11 cellular contexts compared by ENCODE assay signal in the genomic region with DNA sequence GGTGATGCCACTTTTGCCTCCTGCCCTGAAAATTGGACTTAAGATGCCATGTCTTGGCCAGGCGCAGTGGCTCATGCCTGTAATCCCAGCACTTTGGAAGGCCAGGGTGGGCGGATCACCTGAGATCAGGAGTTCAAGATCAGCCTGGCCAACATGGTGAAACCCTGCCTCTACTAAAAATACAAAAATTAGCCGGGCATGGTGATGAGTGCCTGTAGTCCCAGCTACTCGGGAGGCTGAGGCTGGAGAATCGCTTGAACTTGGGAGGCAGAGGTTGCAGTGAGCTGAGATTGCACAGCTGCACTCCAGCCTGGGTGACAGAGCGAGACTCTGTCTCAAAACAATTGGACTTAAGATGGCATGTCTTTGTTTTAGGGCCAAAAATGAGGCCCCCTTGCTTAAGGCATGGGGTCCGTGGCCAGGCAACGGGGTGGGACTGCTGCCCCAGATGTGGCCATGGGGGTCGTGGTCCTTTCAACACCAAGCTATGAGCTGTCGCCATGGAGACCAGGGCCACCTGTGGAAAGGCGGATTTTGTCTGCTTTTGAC. TPM values are rescaled to one million over a fixed set of nuclear protein-coding genes. Genes with fewer than 3 reads are reported as not detected.
DNase-seq lines count a peak whose midpoint lies in the region; ATAC-seq, FAIRE-seq and TF ChIP-seq lines count a peak whose summit lies in the region.
"Not testable (repeated sequence)": the region's sequence is repeated elsewhere in the genome, so short reads cannot be mapped to it uniquely, and the experiment has no call there.
"Had no signal": no experiment of that assay in that cellular context is flagged by ENCODE, and none has a peak within 500 bp of the region (broad histone marks: within the 10 kb centered on the region; RNA-seq: fewer than 3 reads in every experiment).

No MANE protein-coding gene starts in this region.

- H3K27ac ChIP-seq in RWPE1 (peak overlapping the region; percentile 93), K562 (ENCODE audit: extremely low read depth, low read depth, low read length) (peak overlapping the region; percentile 99), epithelial cell of prostate (peak overlapping the region; percentile 93), iPS-18a (ENCODE audit: low read length) (peak overlapping the region; percentile 72), muscle layer of colon (ENCODE audit: low read depth, low read length) (peak overlapping the region; percentile 6), upper lobe of left lung (peak overlapping the region; percentile 81 to 86 (median 84))

- not testable (repeated sequence) for DNase-seq in Caco-2; RWPE1 (ENCODE audit: low spot score); K562 (ENCODE audit: extremely low read depth in 1 of 4, low spot score in 3 of 4); epithelial cell of prostate (ENCODE audit: low read depth, low spot score); sciatic nerve (ENCODE audit: low spot score); upper lobe of left lung

- not testable (repeated sequence) for H3K27me3 ChIP-seq in Caco-2 (replicated peaks; ENCODE audit: control insufficient read depth, insufficient read depth, low read length); K562 (ENCODE audit: control insufficient read depth in 2 of 2, insufficient read depth in 2 of 2, low read length in 2 of 2); iPS-18a (ENCODE audit: control insufficient read depth, insufficient read depth, low read length); muscle layer of colon (ENCODE audit: control insufficient read depth in 1 of 2, insufficient read depth in 2 of 2, low read length in 2 of 2); upper lobe of left lung

- POLR2A ChIA-PET in Caco-2 (lab: Charles Lee) = not testable (repeated sequence)
- POLR2A ChIA-PET in RWPE1 (lab: Yijun Ruan, JAX; ENCODE audit: low non-redundant PET) (interaction anchor here (0.6 to 1.1 kb wide), 3 partner anchors 21 to 173 kb away, joined by 3 to 9 read pairs (median 3); partner anchors contain the start of genes GDF15 and JUND), K562 (lab: Yijun Ruan, JAX) (interaction anchor here (0.7 to 13.9 kb wide), 7 partner anchors 8 to 145 kb away, joined by 3 to 207 read pairs (median 4); partner anchors contain the start of gene GDF15)

- H3K4me1 ChIP-seq in Caco-2 (peaks cover 20% of the 10 kb centered on the region), K562 (replicated peaks in 1 of 2; ENCODE audit: control insufficient read depth in 2 of 2, insufficient read depth in 2 of 2, low read length in 2 of 2) (peaks cover 45 to 53% of the 10 kb centered on the region in 2 experiments), iPS-18a (ENCODE audit: control insufficient read depth, low read depth, low read length) (peaks cover 13% of the 10 kb centered on the region), muscle layer of colon (ENCODE audit: insufficient read depth, low read length) (peaks cover 14% of the 10 kb centered on the region), upper lobe of left lung (peaks cover 20 to 34% (median 25%) of the 10 kb centered on the region in 4 donors)

- ATAC-seq in K562; upper lobe of left lung (ENCODE audit: low FRiP score in 2 of 2): not testable (repeated sequence)
- ATAC-seq in sciatic nerve = peak; percentile 18

- H3K4me2 ChIP-seq in K562 (ENCODE audit: insufficient read depth, low read length) = peak overlapping the region; percentile 63

- FAIRE-seq in K562 (lab: Jason Lieb, UNC) = not testable (repeated sequence)

- BruUV-seq in Caco-2 (replicated peaks; lab: Mats Ljungman, UMichigan) = TSS peak; percentile 64
- BruUV-seq in K562 (replicated peaks; lab: Mats Ljungman, UMichigan) = TSS peak; percentile 99

- H3K27ac Mint-ChIP-seq in Caco-2 (ENCODE audit: unreplicated experiment) = peak overlapping the region; percentile 83

- not testable (repeated sequence) for TF ChIP-seq RAD21 in K562 (CRISPR knock-in tag; conservative IDR thresholded peaks at IDR 0.05 in 1 of 2, IDR thresholded peaks at IDR 0.05 in 1 of 2)

- CTCF ChIA-PET in Caco-2 (lab: Charles Lee) = interaction anchor here (0.5 to 0.9 kb wide), 2 partner anchors 19 to 21 kb away, joined by 3 read pairs; partner anchors contain the start of gene GDF15
- CTCF ChIA-PET in RWPE1 (lab: Yijun Ruan, JAX) = interaction anchor here (0.6 to 1.0 kb wide), 5 partner anchors 11 to 225 kb away, joined by 3 to 5 read pairs (median 3); partner anchors contain the start of gene GDF15
- CTCF ChIA-PET in K562 (lab: Yijun Ruan, JAX; ENCODE audit: low intra/inter-chr PET ratio) = not testable (repeated sequence)

- peaks cover 10% of the 10 kb centered on the region; the same call in 2 of the 3 replicates for H3K79me2 ChIP-seq in K562 (ENCODE audit: control insufficient read depth, insufficient read depth, low read length)

- not testable (repeated sequence) for H3K27me3 Mint-ChIP-seq in Caco-2 (ENCODE audit: insufficient read depth, unreplicated experiment)

- not testable (repeated sequence) for TF ChIP-seq EP300 in K562 (IDR thresholded peaks at IDR 0.05; ENCODE audit: low read length); upper lobe of left lung (IDR thresholded peaks at IDR 0.05)

- H3K36me3 ChIP-seq in Caco-2 (ENCODE audit: control insufficient read depth, insufficient read depth, low read length); iPS-18a (ENCODE audit: control insufficient read depth, low read depth, low read length); muscle layer of colon (ENCODE audit: insufficient read depth, low read length): not testable (repeated sequence)
- H3K36me3 ChIP-seq in K562 (ENCODE audit: control insufficient read depth, insufficient read depth, low read length) = peaks cover 71% of the 10 kb centered on the region; the same call in 2 of the 3 replicates
- H3K36me3 ChIP-seq in upper lobe of left lung = peaks cover 0 to 26% (median 2%) of the 10 kb centered on the region in 4 donors

- not testable (repeated sequence) for H3K4me3 ChIP-seq in Caco-2 (ENCODE audit: low read depth, low read length); K562; iPS-18a (ENCODE audit: low read length)
- H3K4me3 ChIP-seq in muscle layer of colon (ENCODE audit: low read depth in 1 of 2, low read length in 2 of 2) (peak overlapping the region in 1 of 2 donors; percentile 14), upper lobe of left lung (peak overlapping the region in 2 of 4 donors; percentile 17 to 26)

- H4K20me1 ChIP-seq in K562 (replicated peaks; ENCODE audit: control insufficient read depth, insufficient read depth, low read length) = not testable (repeated sequence)

- not testable (repeated sequence) for H2AFZ ChIP-seq in K562 (ENCODE audit: low read depth, low read length)

- peaks cover 23% of the 10 kb centered on the region for H3K36me3 Mint-ChIP-seq in Caco-2 (ENCODE audit: insufficient read depth, unreplicated experiment)

- intact Hi-C loops in Caco-2 (cut with micrococcal nuclease; ENCODE audit: unreplicated experiment); sciatic nerve (cut with DNase I): not testable (repeated sequence)
- intact Hi-C loops in K562 (cut with micrococcal nuclease) = loop anchor here (2.0 kb wide), 1 partner anchor 22 kb away; the partner anchor contains the start of gene GDF15

- in situ Hi-C loops in K562 (cut with MboI) = not testable (repeated sequence)

- 37% methylated on average over 9 of the region's 11 CpGs for WGBS in K562 (ENCODE audit: insufficient coverage, low coverage, missing lambda C conversion rate)
- 37 to 39% methylated on average over 8 to 10 of the region's 11 CpGs for WGBS in upper lobe of left lung, 2 donors

- H3K9ac ChIP-seq in K562 (ENCODE audit: insufficient read depth in 1 of 2, low read depth in 2 of 2, low read length in 2 of 2) = peak overlapping the region; percentile 86 to 92
- H3K9ac ChIP-seq in iPS-18a (ENCODE audit: low read length) = peak overlapping the region; percentile 56
- not testable (repeated sequence) for H3K9ac ChIP-seq in muscle layer of colon (ENCODE audit: low read length)

- TF ChIP-seq CTCF in Caco-2 (IDR thresholded peaks at IDR 0.05; ENCODE audit: insufficient read depth in 1 of 2, low read depth in 1 of 2, low read length in 1 of 2, severe bottlenecking in 1 of 2, unreplicated experiment in 1 of 2); RWPE1 (conservative IDR thresholded peaks at IDR 0.05; ENCODE audit: low read depth); K562 (IDR thresholded peaks at IDR 0.05 in 2 of 3, conservative IDR thresholded peaks at IDR 0.05 in 1 of 3; ENCODE audit: insufficient read depth in 2 of 3, low read depth in 1 of 3, low read length in 3 of 3); upper lobe of left lung (IDR thresholded peaks at IDR 0.05): not testable (repeated sequence)

- not testable (repeated sequence) for TF ChIP-seq POLR2A in K562 (conservative IDR thresholded peaks at IDR 0.05); upper lobe of left lung (IDR thresholded peaks at IDR 0.05)

- not testable (repeated sequence) for H3K9me3 Mint-ChIP-seq in Caco-2 (ENCODE audit: unreplicated experiment)

- H3K4me1 Mint-ChIP-seq in Caco-2 (ENCODE audit: low read depth, unreplicated experiment) = not testable (repeated sequence)

- H3K4me3 Mint-ChIP-seq in Caco-2 (ENCODE audit: unreplicated experiment) = not testable (repeated sequence)

- not testable (repeated sequence) for H3K9me1 ChIP-seq in K562 (ENCODE audit: control insufficient read depth, insufficient read depth, low read length)

- not testable (repeated sequence) for H3K9me3 ChIP-seq in Caco-2; K562 (replicated peaks; ENCODE audit: control insufficient read depth, insufficient read depth, low read depth, low read length); iPS-18a (ENCODE audit: control insufficient read depth, low read depth, low read length); muscle layer of colon (ENCODE audit: low read length); upper lobe of left lung

RNA-seq across cellular contexts. Expression of gene GDF15, which starts 21.6 kb away (rescaled TPM):
- total RNA-seq in Caco-2 (2022) = 55.3 and 56.1 TPM in 2 replicates
- total RNA-seq in K562 (2011; cell fraction: chromatin; rRNA removed; ENCODE audit: low replicate concordance) = 25.1 and 116 TPM in 2 replicates
- 214 and 262 TPM in 2 replicates for total RNA-seq in K562 (2011; cell fraction: nucleolus; rRNA removed)
- 94.6 and 109 TPM in 2 replicates for total RNA-seq in K562 (2011; cell fraction: nucleoplasm; rRNA removed)
- total RNA-seq in K562 (2014; rRNA removed) = 78.0 and 82.4 TPM in 2 replicates
- total RNA-seq in K562 (2014; rRNA removed; fragmentation: Illumina TruSeq; extraction: Trizol) = 7.3 TPM in 2 replicates
- total RNA-seq in K562 (2015; rRNA removed; fragmentation: Illumina TruSeq; extraction: Trizol) = 10.1 and 11.0 TPM in 2 replicates
- 69.8 and 74.5 TPM in 2 replicates for total RNA-seq in K562 (2021)
- 12.5 TPM in 2 replicates for polyA plus RNA-seq in K562 (2011; rRNA removed)
- polyA plus RNA-seq in K562 (2011; cell fraction: cytosol; rRNA removed) = 31.8 and 127 TPM in 2 replicates
- 21.6 and 59.4 TPM in 2 replicates for polyA plus RNA-seq in K562 (2011; cell fraction: nucleus; rRNA removed)
- 50.1 and 369 TPM in 2 replicates for polyA plus RNA-seq in K562 (2012)
- 19.3 and 47.1 TPM in 2 replicates for polyA plus RNA-seq in K562 (2014; fragmentation: Illumina TruSeq; extraction: Trizol)
- 1 to 10 TPM; 2.3 to 2.9 TPM for polyA plus RNA-seq in K562 (2014; fragmentation: Nextera tagmentation; extraction: Ambion mirVana)
- polyA plus RNA-seq in K562 (2014; rRNA removed) = 57.2 and 67.4 TPM in 2 replicates
- polyA minus RNA-seq in K562 (2011; rRNA and poly(A)+ RNA removed) = 2.4 and 5.6 TPM in 2 replicates
- polyA minus RNA-seq in K562 (2011; cell fraction: cytosol; rRNA and poly(A)+ RNA removed) = 31.8 and 32.2 TPM in 2 replicates
- polyA minus RNA-seq in K562 (2011; cell fraction: nucleus; rRNA and poly(A)+ RNA removed) = 18.5 and 24.2 TPM in 2 replicates
- total RNA-seq in sciatic nerve = 8.3 TPM
- 100 to 1,000 TPM in 2 of 6 donors, 10 to 100 TPM in 4; 42.5 to 126 (median 68.7) TPM for total RNA-seq in upper lobe of left lung

RNA-seq across cellular contexts. Expression of gene PGPEP1, which starts 24.0 kb away (rescaled TPM):
- total RNA-seq in Caco-2 (2022) = 25.6 and 26.0 TPM in 2 replicates
- 44.2 and 152 TPM in 2 replicates for total RNA-seq in K562 (2011; cell fraction: chromatin; rRNA removed; ENCODE audit: low replicate concordance)
- total RNA-seq in K562 (2011; cell fraction: nucleolus; rRNA removed) = 93.0 and 102 TPM in 2 replicates
- 67.2 and 79.3 TPM in 2 replicates for total RNA-seq in K562 (2011; cell fraction: nucleoplasm; rRNA removed)
- total RNA-seq in K562 (2014; rRNA removed) = 29.5 and 33.8 TPM in 2 replicates
- 32.2 and 33.5 TPM in 2 replicates for total RNA-seq in K562 (2014; rRNA removed; fragmentation: Illumina TruSeq; extraction: Trizol)
- 37.3 and 38.5 TPM in 2 replicates for total RNA-seq in K562 (2015; rRNA removed; fragmentation: Illumina TruSeq; extraction: Trizol)
- 61.7 and 69.6 TPM in 2 replicates for total RNA-seq in K562 (2021)
- 37.8 and 43.0 TPM in 2 replicates for polyA plus RNA-seq in K562 (2011; rRNA removed)
- 33.8 and 35.3 TPM in 2 replicates for polyA plus RNA-seq in K562 (2011; cell fraction: cytosol; rRNA removed)
- polyA plus RNA-seq in K562 (2011; cell fraction: nucleus; rRNA removed) = 40.8 and 54.8 TPM in 2 replicates
- polyA plus RNA-seq in K562 (2012) = 28.3 and 41.7 TPM in 2 replicates
- polyA plus RNA-seq in K562 (2014; fragmentation: Illumina TruSeq; extraction: Trizol) = 36.1 and 36.4 TPM in 2 replicates
- polyA plus RNA-seq in K562 (2014; fragmentation: Nextera tagmentation; extraction: Ambion mirVana) = 10 to 100 TPM in 1 of 2 experiments, 1 to 10 TPM in 1; 10.0 to 13.4 TPM
- polyA plus RNA-seq in K562 (2014; rRNA removed) = 32.1 and 33.5 TPM in 2 replicates
- polyA minus RNA-seq in K562 (2011; rRNA and poly(A)+ RNA removed) = 49.2 and 73.9 TPM in 2 replicates
- polyA minus RNA-seq in K562 (2011; cell fraction: cytosol; rRNA and poly(A)+ RNA removed) = 39.5 and 43.2 TPM in 2 replicates
- 33.0 and 37.7 TPM in 2 replicates for polyA minus RNA-seq in K562 (2011; cell fraction: nucleus; rRNA and poly(A)+ RNA removed)
- 49.6 TPM for total RNA-seq in sciatic nerve
- 10 to 100 TPM; 15.5 to 42.8 (median 28.1) TPM for total RNA-seq in upper lobe of left lung

RNA-seq across cellular contexts. Expression of gene LRRC25, which starts 33.1 kb away (rescaled TPM):
- total RNA-seq in Caco-2 (2022) = not detected in 2 replicates
- total RNA-seq in K562 (2011; cell fraction: chromatin; rRNA removed; ENCODE audit: low replicate concordance) = 0.25 TPM in 1 of 2 replicates, not detected in the other
- total RNA-seq in K562 (2011; cell fraction: nucleolus; rRNA removed) = 0.39 and 0.50 TPM in 2 replicates
- 0.22 TPM in 1 of 2 replicates, not detected in the other for total RNA-seq in K562 (2011; cell fraction: nucleoplasm; rRNA removed)
- total RNA-seq in K562 (2014; rRNA removed) = 0.18 and 0.29 TPM in 2 replicates
- total RNA-seq in K562 (2014; rRNA removed; fragmentation: Illumina TruSeq; extraction: Trizol) = 0.07 TPM in 1 of 2 replicates, not detected in the other
- 0.30 and 0.36 TPM in 2 replicates for total RNA-seq in K562 (2015; rRNA removed; fragmentation: Illumina TruSeq; extraction: Trizol)
- total RNA-seq in K562 (2021) = 0.09 and 0.22 TPM in 2 replicates
- polyA plus RNA-seq in K562 (2011; rRNA removed) = 0.10 and 0.42 TPM in 2 replicates
- polyA plus RNA-seq in K562 (2011; cell fraction: cytosol; rRNA removed) = 0.31 and 0.41 TPM in 2 replicates
- polyA plus RNA-seq in K562 (2011; cell fraction: nucleus; rRNA removed) = 0.20 and 0.53 TPM in 2 replicates
- 0.33 and 1.1 TPM in 2 replicates for polyA plus RNA-seq in K562 (2012)
- 0.10 and 0.25 TPM in 2 replicates for polyA plus RNA-seq in K562 (2014; fragmentation: Illumina TruSeq; extraction: Trizol)
- not detected for polyA plus RNA-seq in K562 (2014; fragmentation: Nextera tagmentation; extraction: Ambion mirVana)
- polyA plus RNA-seq in K562 (2014; rRNA removed) = 0.08 TPM in 1 of 2 replicates, not detected in the other
- 0.11 and 0.18 TPM in 2 replicates for polyA minus RNA-seq in K562 (2011; rRNA and poly(A)+ RNA removed)
- 0.57 and 1.1 TPM in 2 replicates for polyA minus RNA-seq in K562 (2011; cell fraction: cytosol; rRNA and poly(A)+ RNA removed)
- 0.13 and 0.67 TPM in 2 replicates for polyA minus RNA-seq in K562 (2011; cell fraction: nucleus; rRNA and poly(A)+ RNA removed)
- total RNA-seq in sciatic nerve = 8.2 TPM
- 10 to 100 TPM in 4 of 6 donors, 1 to 10 TPM in 2; 4.0 to 49.4 (median 24.0) TPM for total RNA-seq in upper lobe of left lung
- total RNA-seq: dermis microvascular lymphatic vessel endothelial cell, LHCN-M2, renal cortical epithelial cell had no signal

RNA-seq across cellular contexts. Expression of gene LSM4, which starts 41.5 kb away (rescaled TPM):
- total RNA-seq in Caco-2 (2022) = 184 and 186 TPM in 2 replicates
- total RNA-seq in K562 (2011; cell fraction: chromatin; rRNA removed; ENCODE audit: low replicate concordance) = 34.5 and 96.0 TPM in 2 replicates
- 110 and 120 TPM in 2 replicates for total RNA-seq in K562 (2011; cell fraction: nucleolus; rRNA removed)
- total RNA-seq in K562 (2011; cell fraction: nucleoplasm; rRNA removed) = 70.1 and 74.1 TPM in 2 replicates
- 763 and 822 TPM in 2 replicates for total RNA-seq in K562 (2014; rRNA removed)
- total RNA-seq in K562 (2014; rRNA removed; fragmentation: Illumina TruSeq; extraction: Trizol) = 202 and 208 TPM in 2 replicates
- 273 and 275 TPM in 2 replicates for total RNA-seq in K562 (2015; rRNA removed; fragmentation: Illumina TruSeq; extraction: Trizol)
- 362 and 385 TPM in 2 replicates for total RNA-seq in K562 (2021)
- polyA plus RNA-seq in K562 (2011; rRNA removed) = 188 and 201 TPM in 2 replicates
- 294 and 432 TPM in 2 replicates for polyA plus RNA-seq in K562 (2011; cell fraction: cytosol; rRNA removed)
- polyA plus RNA-seq in K562 (2011; cell fraction: nucleus; rRNA removed) = 206 and 249 TPM in 2 replicates
- polyA plus RNA-seq in K562 (2012) = 245 and 279 TPM in 2 replicates
- 126 and 203 TPM in 2 replicates for polyA plus RNA-seq in K562 (2014; fragmentation: Illumina TruSeq; extraction: Trizol)
- 10 to 100 TPM; 11.9 to 29.7 TPM for polyA plus RNA-seq in K562 (2014; fragmentation: Nextera tagmentation; extraction: Ambion mirVana)
- polyA plus RNA-seq in K562 (2014; rRNA removed) = 674 and 746 TPM in 2 replicates
- polyA minus RNA-seq in K562 (2011; rRNA and poly(A)+ RNA removed) = 38.4 and 39.9 TPM in 2 replicates
- 64.5 and 67.5 TPM in 2 replicates for polyA minus RNA-seq in K562 (2011; cell fraction: cytosol; rRNA and poly(A)+ RNA removed)
- polyA minus RNA-seq in K562 (2011; cell fraction: nucleus; rRNA and poly(A)+ RNA removed) = 48.1 and 57.9 TPM in 2 replicates
- 45.7 TPM for total RNA-seq in sciatic nerve
- total RNA-seq in upper lobe of left lung = 100 to 1,000 TPM in 4 of 6 donors, 10 to 100 TPM in 2; 39.8 to 147 (median 107) TPM

RNA-seq across cellular contexts. Expression of gene SSBP4, which starts 54.8 kb away (rescaled TPM):
- total RNA-seq in Caco-2 (2022) (46.2 and 49.4 TPM in 2 replicates), K562 (2014; rRNA removed) (125 and 188 TPM in 2 replicates), K562 (2014; rRNA removed; fragmentation: Illumina TruSeq; extraction: Trizol) (21.2 and 21.4 TPM in 2 replicates), K562 (2015; rRNA removed; fragmentation: Illumina TruSeq; extraction: Trizol) (72.3 and 76.3 TPM in 2 replicates), K562 (2021) (189 TPM in 2 replicates), sciatic nerve (82.5 TPM), upper lobe of left lung (100 to 1,000 TPM in 1 of 6 donors, 10 to 100 TPM in 5; 52.0 to 157 (median 84.1) TPM)
- total RNA-seq in K562 (2011; cell fraction: chromatin; rRNA removed; ENCODE audit: low replicate concordance) = 28.5 and 141 TPM in 2 replicates
- 209 and 228 TPM in 2 replicates for total RNA-seq in K562 (2011; cell fraction: nucleolus; rRNA removed)
- 68.6 and 76.2 TPM in 2 replicates for total RNA-seq in K562 (2011; cell fraction: nucleoplasm; rRNA removed)
- polyA plus RNA-seq in K562 (2011; rRNA removed) (20.1 and 25.9 TPM in 2 replicates), K562 (2014; fragmentation: Illumina TruSeq; extraction: Trizol) (39.0 and 114 TPM in 2 replicates), K562 (2014; fragmentation: Nextera tagmentation; extraction: Ambion mirVana) (1 to 10 TPM; 1.1 to 1.9 TPM), K562 (2014; rRNA removed) (119 and 133 TPM in 2 replicates)
- polyA plus RNA-seq in K562 (2011; cell fraction: cytosol; rRNA removed) = 25.4 and 118 TPM in 2 replicates
- 134 and 296 TPM in 2 replicates for polyA plus RNA-seq in K562 (2011; cell fraction: nucleus; rRNA removed)
- polyA plus RNA-seq in K562 (2012) = 81.3 and 110 TPM in 2 replicates
- 3.6 and 7.0 TPM in 2 replicates for polyA minus RNA-seq in K562 (2011; rRNA and poly(A)+ RNA removed)
- polyA minus RNA-seq in K562 (2011; cell fraction: cytosol; rRNA and poly(A)+ RNA removed) = 37.3 and 43.8 TPM in 2 replicates
- polyA minus RNA-seq in K562 (2011; cell fraction: nucleus; rRNA and poly(A)+ RNA removed) = 85.0 and 105 TPM in 2 replicates

Comparison
In these comparisons a context has a peak if more than half of its experiments do, and no peak if none do; other contexts are left out.
1. H3K27ac ChIP-seq: peak in every context shown above with its lines; median percentile 99 in K562; 93 in RWPE1; 93 in epithelial cell of prostate; 84 in upper lobe of left lung; 72 in iPS-18a; 6 in muscle layer of colon.